Comparison of ENCODE assay signal across 1 cellular context in the genomic region with DNA sequence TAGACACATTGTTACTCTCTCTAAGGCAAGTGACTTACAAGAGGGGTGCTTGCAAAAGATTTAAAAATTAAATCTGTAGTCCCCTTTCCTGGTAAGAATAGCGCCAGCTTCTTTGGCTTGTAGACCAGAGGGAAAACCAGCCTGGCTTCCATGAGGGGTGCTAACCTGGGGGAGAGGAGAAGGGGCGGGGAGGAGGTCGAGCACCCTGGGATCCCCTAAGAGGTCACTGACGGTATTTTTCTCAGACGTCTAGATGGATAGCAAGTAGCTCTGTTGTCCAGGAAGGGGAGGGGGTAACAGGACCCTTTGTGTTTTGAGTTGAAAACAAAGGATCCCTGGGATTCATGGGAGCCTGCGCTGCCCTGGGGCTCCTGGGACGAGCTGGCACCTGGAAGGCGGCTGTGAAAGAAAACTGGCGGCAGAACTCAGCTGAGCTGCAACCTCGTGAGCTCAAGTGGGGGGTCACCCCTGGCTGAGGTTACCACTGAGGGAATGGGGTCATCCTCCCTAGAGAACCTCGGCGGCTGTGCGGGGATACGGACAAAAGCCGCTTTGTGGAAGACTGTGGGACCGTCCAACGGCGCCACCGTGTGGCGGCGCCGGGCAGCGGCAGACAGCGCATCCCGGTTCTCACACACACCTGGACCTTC.
TF ChIP-seq lines count a peak whose summit lies in the region.

No MANE protein-coding gene starts in this region.

TF ChIP-seq in HepG2, 621 proteins besides CTCF, POLR2A, EP300 and RAD21 (continued from another document and continues in another):
- TF ChIP-seq ZNF205 (CRISPR knock-in tag; IDR thresholded peaks at IDR 0.05) (no peak), SIX1 (CRISPR knock-in tag; IDR thresholded peaks at IDR 0.05; ENCODE audit: borderline replicate concordance) (peak; percentile 53; the same call in 1 of the 2 replicates), ETV5 (CRISPR knock-in tag; IDR thresholded peaks at IDR 0.05; ENCODE audit: borderline replicate concordance) (peak; percentile 37; the same call in 1 of the 2 replicates), SYNCRIP (IDR thresholded peaks at IDR 0.05; ENCODE audit: insufficient read depth, low read depth, low read length) (no peak), GATAD2A (CRISPR knock-in tag; IDR thresholded peaks at IDR 0.05) (peak; percentile 52), ASH2L (IDR thresholded peaks at IDR 0.05; ENCODE audit: insufficient read length, low read depth, low read length) (peak; percentile 57), GFI1 (CRISPR knock-in tag; IDR thresholded peaks at IDR 0.05; ENCODE audit: borderline replicate concordance) (peak; percentile 75), FOXA1 (IDR thresholded peaks at IDR 0.05) (no peak), FOXA1 (CRISPR knock-in tag; IDR thresholded peaks at IDR 0.05) (no peak), ZNF460 (CRISPR knock-in tag; IDR thresholded peaks at IDR 0.05; ENCODE audit: borderline replicate concordance) (no peak), HDAC2 (CRISPR knock-in tag; IDR thresholded peaks at IDR 0.05) (peak; percentile 47; the same call in 1 of the 2 replicates), MIER2 (CRISPR knock-in tag; IDR thresholded peaks at IDR 0.05) (0 out of 2 replicates have a peak, but pooled peaks have one; percentile 39), NR1H2 (CRISPR knock-in tag; IDR thresholded peaks at IDR 0.05; ENCODE audit: borderline replicate concordance, low read depth) (no peak), TP53 (CRISPR knock-in tag; conservative IDR thresholded peaks at IDR 0.05) (no peak), MAFK (conservative IDR thresholded peaks at IDR 0.05 in 1 of 2, IDR thresholded peaks at IDR 0.05 in 1 of 2; ENCODE audit: low read length in 2 of 2) (no peak), NCOA1 (CRISPR knock-in tag; IDR thresholded peaks at IDR 0.05) (no peak), ESRRA (CRISPR knock-in tag; IDR thresholded peaks at IDR 0.05; ENCODE audit: low read depth) (peak; percentile 89), SIN3A (IDR thresholded peaks at IDR 0.05; ENCODE audit: borderline replicate concordance, low read depth, low read length) (no peak), NFKB2 (CRISPR knock-in tag; IDR thresholded peaks at IDR 0.05; ENCODE audit: borderline replicate concordance) (peak; percentile 78; the same call in 1 of the 2 replicates), TBX2 (CRISPR knock-in tag; IDR thresholded peaks at IDR 0.05; ENCODE audit: borderline replicate concordance) (peak; percentile 70; the same call in 1 of the 2 replicates), ZSCAN31 (CRISPR knock-in tag; IDR thresholded peaks at IDR 0.05; ENCODE audit: low read depth) (peak; percentile 46; the same call in 1 of the 2 replicates), ZNF577 (CRISPR knock-in tag; IDR thresholded peaks at IDR 0.05; ENCODE audit: borderline replicate concordance, low read depth) (no peak)
- TF ChIP-seq, protein P1, sequence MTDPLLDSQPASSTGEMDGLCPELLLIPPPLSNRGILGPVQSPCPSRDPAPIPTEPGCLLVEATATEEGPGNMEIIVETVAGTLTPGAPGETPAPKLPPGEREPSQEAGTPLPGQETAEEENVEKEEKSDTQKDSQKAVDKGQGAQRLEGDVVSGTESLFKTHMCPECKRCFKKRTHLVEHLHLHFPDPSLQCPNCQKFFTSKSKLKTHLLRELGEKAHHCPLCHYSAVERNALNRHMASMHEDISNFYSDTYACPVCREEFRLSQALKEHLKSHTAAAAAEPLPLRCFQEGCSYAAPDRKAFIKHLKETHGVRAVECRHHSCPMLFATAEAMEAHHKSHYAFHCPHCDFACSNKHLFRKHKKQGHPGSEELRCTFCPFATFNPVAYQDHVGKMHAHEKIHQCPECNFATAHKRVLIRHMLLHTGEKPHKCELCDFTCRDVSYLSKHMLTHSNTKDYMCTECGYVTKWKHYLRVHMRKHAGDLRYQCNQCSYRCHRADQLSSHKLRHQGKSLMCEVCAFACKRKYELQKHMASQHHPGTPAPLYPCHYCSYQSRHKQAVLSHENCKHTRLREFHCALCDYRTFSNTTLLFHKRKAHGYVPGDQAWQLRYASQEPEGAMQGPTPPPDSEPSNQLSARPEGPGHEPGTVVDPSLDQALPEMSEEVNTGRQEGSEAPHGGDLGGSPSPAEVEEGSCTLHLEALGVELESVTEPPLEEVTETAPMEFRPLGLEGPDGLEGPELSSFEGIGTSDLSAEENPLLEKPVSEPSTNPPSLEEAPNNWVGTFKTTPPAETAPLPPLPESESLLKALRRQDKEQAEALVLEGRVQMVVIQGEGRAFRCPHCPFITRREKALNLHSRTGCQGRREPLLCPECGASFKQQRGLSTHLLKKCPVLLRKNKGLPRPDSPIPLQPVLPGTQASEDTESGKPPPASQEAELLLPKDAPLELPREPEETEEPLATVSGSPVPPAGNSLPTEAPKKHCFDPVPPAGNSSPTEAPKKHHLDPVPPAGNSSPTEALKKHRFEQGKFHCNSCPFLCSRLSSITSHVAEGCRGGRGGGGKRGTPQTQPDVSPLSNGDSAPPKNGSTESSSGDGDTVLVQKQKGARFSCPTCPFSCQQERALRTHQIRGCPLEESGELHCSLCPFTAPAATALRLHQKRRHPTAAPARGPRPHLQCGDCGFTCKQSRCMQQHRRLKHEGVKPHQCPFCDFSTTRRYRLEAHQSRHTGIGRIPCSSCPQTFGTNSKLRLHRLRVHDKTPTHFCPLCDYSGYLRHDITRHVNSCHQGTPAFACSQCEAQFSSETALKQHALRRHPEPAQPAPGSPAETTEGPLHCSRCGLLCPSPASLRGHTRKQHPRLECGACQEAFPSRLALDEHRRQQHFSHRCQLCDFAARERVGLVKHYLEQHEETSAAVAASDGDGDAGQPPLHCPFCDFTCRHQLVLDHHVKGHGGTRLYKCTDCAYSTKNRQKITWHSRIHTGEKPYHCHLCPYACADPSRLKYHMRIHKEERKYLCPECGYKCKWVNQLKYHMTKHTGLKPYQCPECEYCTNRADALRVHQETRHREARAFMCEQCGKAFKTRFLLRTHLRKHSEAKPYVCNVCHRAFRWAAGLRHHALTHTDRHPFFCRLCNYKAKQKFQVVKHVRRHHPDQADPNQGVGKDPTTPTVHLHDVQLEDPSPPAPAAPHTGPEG (CRISPR knock-in tag; IDR thresholded peaks at IDR 0.05), result 0 out of 2 replicates have a peak, but pooled peaks have one; percentile 45
- TF ChIP-seq, protein P2, sequence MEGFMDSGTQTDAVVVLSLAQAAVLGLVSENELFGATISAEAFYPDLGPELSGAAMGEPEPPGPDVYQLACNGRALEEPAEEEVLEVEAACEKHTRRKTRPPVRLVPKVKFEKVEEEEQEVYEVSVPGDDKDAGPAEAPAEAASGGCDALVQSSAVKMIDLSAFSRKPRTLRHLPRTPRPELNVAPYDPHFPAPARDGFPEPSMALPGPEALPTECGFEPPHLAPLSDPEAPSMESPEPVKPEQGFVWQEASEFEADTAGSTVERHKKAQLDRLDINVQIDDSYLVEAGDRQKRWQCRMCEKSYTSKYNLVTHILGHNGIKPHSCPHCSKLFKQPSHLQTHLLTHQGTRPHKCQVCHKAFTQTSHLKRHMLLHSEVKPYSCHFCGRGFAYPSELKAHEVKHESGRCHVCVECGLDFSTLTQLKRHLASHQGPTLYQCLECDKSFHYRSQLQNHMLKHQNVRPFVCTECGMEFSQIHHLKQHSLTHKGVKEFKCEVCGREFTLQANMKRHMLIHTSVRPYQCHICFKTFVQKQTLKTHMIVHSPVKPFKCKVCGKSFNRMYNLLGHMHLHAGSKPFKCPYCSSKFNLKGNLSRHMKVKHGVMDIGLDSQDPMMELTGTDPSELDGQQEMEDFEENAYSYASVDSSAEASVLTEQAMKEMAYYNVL (CRISPR knock-in tag; IDR thresholded peaks at IDR 0.05; ENCODE audit: borderline replicate concordance), result peak; percentile 72; the same call in 1 of the 2 replicates
- TF ChIP-seq, protein P3, sequence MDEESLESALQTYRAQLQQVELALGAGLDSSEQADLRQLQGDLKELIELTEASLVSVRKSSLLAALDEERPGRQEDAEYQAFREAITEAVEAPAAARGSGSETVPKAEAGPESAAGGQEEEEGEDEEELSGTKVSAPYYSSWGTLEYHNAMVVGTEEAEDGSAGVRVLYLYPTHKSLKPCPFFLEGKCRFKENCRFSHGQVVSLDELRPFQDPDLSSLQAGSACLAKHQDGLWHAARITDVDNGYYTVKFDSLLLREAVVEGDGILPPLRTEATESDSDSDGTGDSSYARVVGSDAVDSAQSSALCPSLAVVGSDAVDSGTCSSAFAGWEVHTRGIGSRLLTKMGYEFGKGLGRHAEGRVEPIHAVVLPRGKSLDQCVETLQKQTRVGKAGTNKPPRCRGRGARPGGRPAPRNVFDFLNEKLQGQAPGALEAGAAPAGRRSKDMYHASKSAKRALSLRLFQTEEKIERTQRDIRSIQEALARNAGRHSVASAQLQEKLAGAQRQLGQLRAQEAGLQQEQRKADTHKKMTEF (CRISPR knock-in tag; IDR thresholded peaks at IDR 0.05), result peak; percentile 74
- TF ChIP-seq, protein P4, sequence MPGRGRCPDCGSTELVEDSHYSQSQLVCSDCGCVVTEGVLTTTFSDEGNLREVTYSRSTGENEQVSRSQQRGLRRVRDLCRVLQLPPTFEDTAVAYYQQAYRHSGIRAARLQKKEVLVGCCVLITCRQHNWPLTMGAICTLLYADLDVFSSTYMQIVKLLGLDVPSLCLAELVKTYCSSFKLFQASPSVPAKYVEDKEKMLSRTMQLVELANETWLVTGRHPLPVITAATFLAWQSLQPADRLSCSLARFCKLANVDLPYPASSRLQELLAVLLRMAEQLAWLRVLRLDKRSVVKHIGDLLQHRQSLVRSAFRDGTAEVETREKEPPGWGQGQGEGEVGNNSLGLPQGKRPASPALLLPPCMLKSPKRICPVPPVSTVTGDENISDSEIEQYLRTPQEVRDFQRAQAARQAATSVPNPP (CRISPR knock-in tag; IDR thresholded peaks at IDR 0.05), result 0 out of 2 replicates have a peak, but pooled peaks have one; percentile 48
- TF ChIP-seq, protein P5, sequence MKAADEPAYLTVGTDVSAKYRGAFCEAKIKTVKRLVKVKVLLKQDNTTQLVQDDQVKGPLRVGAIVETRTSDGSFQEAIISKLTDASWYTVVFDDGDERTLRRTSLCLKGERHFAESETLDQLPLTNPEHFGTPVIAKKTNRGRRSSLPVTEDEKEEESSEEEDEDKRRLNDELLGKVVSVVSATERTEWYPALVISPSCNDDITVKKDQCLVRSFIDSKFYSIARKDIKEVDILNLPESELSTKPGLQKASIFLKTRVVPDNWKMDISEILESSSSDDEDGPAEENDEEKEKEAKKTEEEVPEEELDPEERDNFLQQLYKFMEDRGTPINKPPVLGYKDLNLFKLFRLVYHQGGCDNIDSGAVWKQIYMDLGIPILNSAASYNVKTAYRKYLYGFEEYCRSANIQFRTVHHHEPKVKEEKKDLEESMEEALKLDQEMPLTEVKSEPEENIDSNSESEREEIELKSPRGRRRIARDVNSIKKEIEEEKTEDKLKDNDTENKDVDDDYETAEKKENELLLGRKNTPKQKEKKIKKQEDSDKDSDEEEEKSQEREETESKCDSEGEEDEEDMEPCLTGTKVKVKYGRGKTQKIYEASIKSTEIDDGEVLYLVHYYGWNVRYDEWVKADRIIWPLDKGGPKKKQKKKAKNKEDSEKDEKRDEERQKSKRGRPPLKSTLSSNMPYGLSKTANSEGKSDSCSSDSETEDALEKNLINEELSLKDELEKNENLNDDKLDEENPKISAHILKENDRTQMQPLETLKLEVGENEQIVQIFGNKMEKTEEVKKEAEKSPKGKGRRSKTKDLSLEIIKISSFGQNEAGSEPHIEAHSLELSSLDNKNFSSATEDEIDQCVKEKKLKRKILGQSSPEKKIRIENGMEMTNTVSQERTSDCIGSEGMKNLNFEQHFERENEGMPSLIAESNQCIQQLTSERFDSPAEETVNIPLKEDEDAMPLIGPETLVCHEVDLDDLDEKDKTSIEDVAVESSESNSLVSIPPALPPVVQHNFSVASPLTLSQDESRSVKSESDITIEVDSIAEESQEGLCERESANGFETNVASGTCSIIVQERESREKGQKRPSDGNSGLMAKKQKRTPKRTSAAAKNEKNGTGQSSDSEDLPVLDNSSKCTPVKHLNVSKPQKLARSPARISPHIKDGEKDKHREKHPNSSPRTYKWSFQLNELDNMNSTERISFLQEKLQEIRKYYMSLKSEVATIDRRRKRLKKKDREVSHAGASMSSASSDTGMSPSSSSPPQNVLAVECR (CRISPR knock-in tag; IDR thresholded peaks at IDR 0.05; ENCODE audit: borderline replicate concordance), result peak; percentile 49; the same call in 1 of the 2 replicates
- TF ChIP-seq, protein P6, sequence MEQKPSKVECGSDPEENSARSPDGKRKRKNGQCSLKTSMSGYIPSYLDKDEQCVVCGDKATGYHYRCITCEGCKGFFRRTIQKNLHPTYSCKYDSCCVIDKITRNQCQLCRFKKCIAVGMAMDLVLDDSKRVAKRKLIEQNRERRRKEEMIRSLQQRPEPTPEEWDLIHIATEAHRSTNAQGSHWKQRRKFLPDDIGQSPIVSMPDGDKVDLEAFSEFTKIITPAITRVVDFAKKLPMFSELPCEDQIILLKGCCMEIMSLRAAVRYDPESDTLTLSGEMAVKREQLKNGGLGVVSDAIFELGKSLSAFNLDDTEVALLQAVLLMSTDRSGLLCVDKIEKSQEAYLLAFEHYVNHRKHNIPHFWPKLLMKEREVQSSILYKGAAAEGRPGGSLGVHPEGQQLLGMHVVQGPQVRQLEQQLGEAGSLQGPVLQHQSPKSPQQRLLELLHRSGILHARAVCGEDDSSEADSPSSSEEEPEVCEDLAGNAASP (CRISPR knock-in tag; IDR thresholded peaks at IDR 0.05; ENCODE audit: borderline replicate concordance), result peak; percentile 79; the same call in 1 of the 2 replicates
- TF ChIP-seq, protein P7, sequence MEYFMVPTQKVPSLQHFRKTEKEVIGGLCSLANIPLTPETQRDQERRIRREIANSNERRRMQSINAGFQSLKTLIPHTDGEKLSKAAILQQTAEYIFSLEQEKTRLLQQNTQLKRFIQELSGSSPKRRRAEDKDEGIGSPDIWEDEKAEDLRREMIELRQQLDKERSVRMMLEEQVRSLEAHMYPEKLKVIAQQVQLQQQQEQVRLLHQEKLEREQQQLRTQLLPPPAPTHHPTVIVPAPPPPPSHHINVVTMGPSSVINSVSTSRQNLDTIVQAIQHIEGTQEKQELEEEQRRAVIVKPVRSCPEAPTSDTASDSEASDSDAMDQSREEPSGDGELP (IDR thresholded peaks at IDR 0.05; ENCODE audit: borderline replicate concordance, low read depth), result 0 out of 2 replicates have a peak, but pooled peaks have one; percentile 47
- TF ChIP-seq, protein P8, sequence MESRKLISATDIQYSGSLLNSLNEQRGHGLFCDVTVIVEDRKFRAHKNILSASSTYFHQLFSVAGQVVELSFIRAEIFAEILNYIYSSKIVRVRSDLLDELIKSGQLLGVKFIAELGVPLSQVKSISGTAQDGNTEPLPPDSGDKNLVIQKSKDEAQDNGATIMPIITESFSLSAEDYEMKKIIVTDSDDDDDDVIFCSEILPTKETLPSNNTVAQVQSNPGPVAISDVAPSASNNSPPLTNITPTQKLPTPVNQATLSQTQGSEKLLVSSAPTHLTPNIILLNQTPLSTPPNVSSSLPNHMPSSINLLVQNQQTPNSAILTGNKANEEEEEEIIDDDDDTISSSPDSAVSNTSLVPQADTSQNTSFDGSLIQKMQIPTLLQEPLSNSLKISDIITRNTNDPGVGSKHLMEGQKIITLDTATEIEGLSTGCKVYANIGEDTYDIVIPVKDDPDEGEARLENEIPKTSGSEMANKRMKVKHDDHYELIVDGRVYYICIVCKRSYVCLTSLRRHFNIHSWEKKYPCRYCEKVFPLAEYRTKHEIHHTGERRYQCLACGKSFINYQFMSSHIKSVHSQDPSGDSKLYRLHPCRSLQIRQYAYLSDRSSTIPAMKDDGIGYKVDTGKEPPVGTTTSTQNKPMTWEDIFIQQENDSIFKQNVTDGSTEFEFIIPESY (CRISPR knock-in tag; IDR thresholded peaks at IDR 0.05), result peak; percentile 41; the same call in 1 of the 2 replicates
- TF ChIP-seq, protein P9, sequence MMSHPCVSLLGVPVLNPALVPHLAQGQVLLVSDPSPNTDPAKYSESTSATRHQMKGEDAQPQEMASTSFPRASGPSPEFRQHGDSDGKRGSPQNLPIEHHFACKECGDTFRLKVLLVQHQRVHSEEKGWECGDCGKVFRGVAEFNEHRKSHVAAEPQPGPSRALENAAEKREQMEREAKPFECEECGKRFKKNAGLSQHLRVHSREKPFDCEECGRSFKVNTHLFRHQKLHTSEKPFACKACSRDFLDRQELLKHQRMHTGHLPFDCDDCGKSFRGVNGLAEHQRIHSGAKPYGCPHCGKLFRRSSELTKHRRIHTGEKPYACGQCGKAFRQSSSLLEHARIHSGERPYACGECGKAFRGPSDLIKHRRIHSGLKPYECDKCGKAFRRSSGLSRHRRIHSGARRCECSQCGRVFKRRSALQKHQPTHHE (CRISPR knock-in tag; IDR thresholded peaks at IDR 0.05; ENCODE audit: borderline replicate concordance), result peak; percentile 85; the same call in 1 of the 2 replicates
